In genomic region chr6:11277275-11278206, GRCh38 we compare ENCODE assay signal across 8 cellular contexts. TPM values are rescaled to one million over a fixed set of nuclear protein-coding genes. Genes with fewer than 3 reads are reported as not detected.
DNase-seq lines count a peak whose midpoint lies in the region; ATAC-seq and TF ChIP-seq lines count a peak whose summit lies in the region.

No MANE protein-coding gene starts in this region.

- H3K9me3 ChIP-seq in gastrocnemius medialis: no peaks in the 10 kb centered on the region

- H3K4me3 ChIP-seq in mesendoderm (ENCODE audit: low read length): no peak overlapping the region
- no peak overlapping the region for H3K4me3 ChIP-seq in gastrocnemius medialis

- peak overlapping the region; percentile 78 for H3K56ac ChIP-seq in mesendoderm (ENCODE audit: low read length)

- H3K4me2 ChIP-seq in mesendoderm (ENCODE audit: low read length): no peak overlapping the region

- no peak overlapping the region for H4K8ac ChIP-seq in mesendoderm (ENCODE audit: low read depth, low read length)

- no peak overlapping the region for H3K23ac ChIP-seq in mesendoderm (ENCODE audit: low read length)

- peak overlapping the region; percentile 91 for H2BK5ac ChIP-seq in mesendoderm (ENCODE audit: low read length)

- H3K9ac ChIP-seq in mesendoderm (ENCODE audit: low read length): peak overlapping the region; percentile 20

- H3K18ac ChIP-seq in mesendoderm (ENCODE audit: low read length): peak overlapping the region; percentile 91

- intact Hi-C loops in gastrocnemius medialis (cut with DNase I; ENCODE audit: low total_unique reads): no loop called here

- TF ChIP-seq POLR2A in gastrocnemius medialis (IDR thresholded peaks at IDR 0.05): no peak

- no peaks in the 10 kb centered on the region for H3K79me2 ChIP-seq in mesendoderm (ENCODE audit: control insufficient read depth, insufficient read depth, low read length)

- in situ Hi-C loops in gastrocnemius medialis (cut with MboI; ENCODE audit: low sequenced_read_pairs in 4 of 4): no loop called here

- TF ChIP-seq CTCF in gastrocnemius medialis (IDR thresholded peaks at IDR 0.05 in 4 of 5, conservative IDR thresholded peaks at IDR 0.05 in 1 of 5): no peak

- H3K4ac ChIP-seq in mesendoderm (ENCODE audit: low read depth, low read length): peak overlapping the region; percentile 66

- peaks cover 14% of the 10 kb centered on the region for H3K4me1 ChIP-seq in mesendoderm (ENCODE audit: control insufficient read depth, low read depth, low read length)
- H3K4me1 ChIP-seq in gastrocnemius medialis: no peaks in the 10 kb centered on the region

- H2BK15ac ChIP-seq in mesendoderm (replicated peaks; ENCODE audit: low read depth): no peak overlapping the region

- ATAC-seq in GM19328 (IDR thresholded peaks at IDR 0.05; ENCODE audit: unreplicated experiment) (peak; percentile 40), HG03457 (IDR thresholded peaks at IDR 0.05; ENCODE audit: unreplicated experiment) (peak; percentile 30), gastrocnemius medialis (no peak)

- no peaks in the 10 kb centered on the region for H3K79me1 ChIP-seq in mesendoderm (ENCODE audit: low read length)

- H2AK5ac ChIP-seq in mesendoderm (ENCODE audit: low read length): peak overlapping the region; percentile 1

- H3K27me3 ChIP-seq in mesendoderm (ENCODE audit: insufficient read depth, low read length, poor library complexity): no peaks in the 10 kb centered on the region
- H3K27me3 ChIP-seq in gastrocnemius medialis: no peaks in the 10 kb centered on the region

- DNase-seq in DMS79 (lab: John Stamatoyannopoulos, UW) (peak; percentile 22), amniotic epithelial cell (ENCODE audit: low read depth) (peak; percentile 55), mesendoderm (peak; percentile 96), substantia nigra (lab: John Stamatoyannopoulos, UW) (no peak), NCI-H1436 (lab: John Stamatoyannopoulos, UW) (no peak), gastrocnemius medialis (no peak)

- H4K5ac ChIP-seq in mesendoderm (ENCODE audit: low read length): no peak overlapping the region

- H3K27ac ChIP-seq in mesendoderm (ENCODE audit: low read depth, low read length) (peak overlapping the region; percentile 36), substantia nigra (ENCODE audit: low read depth, low read length, poor library complexity, severe bottlenecking) (no peak overlapping the region), gastrocnemius medialis (no peak overlapping the region)

- no CpG with 5 or more reads among the region's 14 CpGs for WGBS in mesendoderm (ENCODE audit: extremely low coverage, insufficient coverage, low lambda C conversion rate)

- no peak overlapping the region for H2BK120ac ChIP-seq in mesendoderm (ENCODE audit: low read depth, low read length)

- no peaks in the 10 kb centered on the region for H3K36me3 ChIP-seq in mesendoderm (ENCODE audit: control insufficient read depth, insufficient read depth, low read length)
- H3K36me3 ChIP-seq in gastrocnemius medialis: no peaks in the 10 kb centered on the region

RNA-seq across cellular contexts. Expression of gene NEDD9, which starts 45.1 kb away (rescaled TPM):
- polyA plus RNA-seq in mesendoderm (2013, experiment 1 of 2): 9.6 TPM
- 9.5 TPM for polyA plus RNA-seq in mesendoderm (2013, experiment 2 of 2)
- 10 to 100 TPM; 19.8 to 49.4 (median 35.6) TPM for total RNA-seq in gastrocnemius medialis

Comparison
In these comparisons a context has a peak if more than half of its experiments do, and no peak if none do; other contexts are left out.
1. DNase-seq: peak in DMS79 (single experiment), amniotic epithelial cell (single experiment) and mesendoderm (single experiment); none in substantia nigra (0 of 49), NCI-H1436 (single experiment) and gastrocnemius medialis (0 of 2).
2. ATAC-seq: peak in GM19328 (single experiment) and HG03457 (single experiment); none in gastrocnemius medialis (0 of 2).